In genomic region chr4:7286170-7286569, GRCh38 we compare ENCODE assay signal across 20 cellular contexts.
"Had no signal": no experiment of that assay in that cellular context is flagged by ENCODE, and none has a peak within 500 bp of the region (broad histone marks: within the 10 kb centered on the region; RNA-seq: fewer than 3 reads in every experiment).

No MANE protein-coding gene starts in this region.

- ATAC-seq: activated naive CD8-positive, alpha-beta T cell treated with anti-CD3 and anti-CD28 coated beads, Interleukin-2, amount 50 U/mL, for 24 hours; activated T-cell treated with anti-CD3 and anti-CD28 coated beads, Interleukin-2, amount 50 U/mL, for 4 hours; mucosa of descending colon; naive thymus-derived CD8-positive, alpha-beta T cell; right cardiac atrium; stimulated activated effector memory CD8-positive, alpha-beta T cell treated with anti-CD3 and anti-CD28 coated beads, Interleukin-12 subunit alpha, Interleukin-12 subunit beta, amount 100 ng/mL, for 72 hours had no signal

- H3K36me3 Mint-ChIP-seq: activated naive CD4-positive, alpha-beta T cell treated with anti-CD3 and anti-CD28 coated beads, Interleukin-2, amount 10 ng/mL, durations not matched to agents 7 days and 5 days; immature natural killer cell; naive thymus-derived CD8-positive, alpha-beta T cell; stimulated activated effector memory CD8-positive, alpha-beta T cell treated with anti-CD3 and anti-CD28 coated beads, Interleukin-12 subunit alpha, Interleukin-12 subunit beta, amount 100 ng/mL, for 72 hours had no signal

- H3K36me3 ChIP-seq: prostate gland had no signal

- H3K9me3 Mint-ChIP-seq: activated naive CD4-positive, alpha-beta T cell treated with anti-CD3 and anti-CD28 coated beads, Interleukin-2, amount 10 ng/mL, durations not matched to agents 7 days and 5 days; activated naive CD8-positive, alpha-beta T cell treated with anti-CD3 and anti-CD28 coated beads, Interleukin-2, amount 50 U/mL, for 24 hours; activated T-cell treated with anti-CD3 and anti-CD28 coated beads, Interleukin-2, amount 50 U/mL, for 4 hours; dendritic cell treated with granulocyte-macrophage colony-stimulating factor and Interleukin-4, amounts not matched to agents 40 ng/mL and 50 ng/mL, for 4 days; immature natural killer cell; naive thymus-derived CD8-positive, alpha-beta T cell; stimulated activated effector memory CD8-positive, alpha-beta T cell treated with anti-CD3 and anti-CD28 coated beads, Interleukin-12 subunit alpha, Interleukin-12 subunit beta, amount 100 ng/mL, for 72 hours had no signal

- H3K4me2 ChIP-seq: smooth muscle cell had no signal

- H3K4me1 ChIP-seq: prostate gland had no signal

- H3K4me1 Mint-ChIP-seq: activated naive CD4-positive, alpha-beta T cell treated with anti-CD3 and anti-CD28 coated beads, Interleukin-2, amount 10 ng/mL, durations not matched to agents 7 days and 5 days; activated naive CD8-positive, alpha-beta T cell treated with anti-CD3 and anti-CD28 coated beads, Interleukin-2, amount 50 U/mL, for 24 hours had no signal

- H3K4me3 ChIP-seq: mucosa of descending colon, prostate gland, smooth muscle cell had no signal

- H3K27ac ChIP-seq: prostate gland had no signal

- H3K9me3 ChIP-seq: mucosa of descending colon, prostate gland had no signal

- H3K27ac Mint-ChIP-seq: activated naive CD4-positive, alpha-beta T cell treated with anti-CD3 and anti-CD28 coated beads, Interleukin-2, amount 10 ng/mL, durations not matched to agents 7 days and 5 days; activated naive CD8-positive, alpha-beta T cell treated with anti-CD3 and anti-CD28 coated beads, Interleukin-2, amount 50 U/mL, for 24 hours; dendritic cell treated with granulocyte-macrophage colony-stimulating factor and Interleukin-4, amounts not matched to agents 40 ng/mL and 50 ng/mL, for 4 days; immature natural killer cell; naive thymus-derived CD8-positive, alpha-beta T cell; stimulated activated effector memory CD8-positive, alpha-beta T cell treated with anti-CD3 and anti-CD28 coated beads, Interleukin-12 subunit alpha, Interleukin-12 subunit beta, amount 100 ng/mL, for 72 hours had no signal

- DNase-seq: activated CD4-positive, alpha-beta T cell treated with anti-CD3 and anti-CD28 coated beads, Interleukin-2, amount 50 U/mL, for 1 hour; activated CD8-positive, alpha-beta memory T cell treated with anti-CD3 and anti-CD28 coated beads, Interleukin-2, amount 50 U/mL, for 4 hours; activated effector memory CD4-positive, alpha-beta T cell treated with Interleukin-2 at 50 U/mL for 16 hours; activated naive CD4-positive, alpha-beta T cell treated with anti-CD3 and anti-CD28 coated beads, Interleukin-2, amount 10 ng/mL, durations not matched to agents 7 days and 5 days; activated naive CD8-positive, alpha-beta T cell treated with anti-CD3 and anti-CD28 coated beads, Interleukin-2, amount 50 U/mL, for 24 hours; activated T-cell treated with anti-CD3 and anti-CD28 coated beads, Interleukin-2, amount 50 U/mL, for 4 hours; effector memory CD4-positive, alpha-beta T cell; immature natural killer cell; kidney glomerular epithelial cell; mesenchymal stem cell; mucosa of descending colon; naive thymus-derived CD8-positive, alpha-beta T cell; stimulated activated CD4-positive, alpha-beta T cell treated with anti-CD3 and anti-CD28 coated beads, Interleukin-4, amount 100 ng/mL, for 24 hours; T-helper 1 cell; T1000 had no signal

- H3K4me3 Mint-ChIP-seq: activated naive CD4-positive, alpha-beta T cell treated with anti-CD3 and anti-CD28 coated beads, Interleukin-2, amount 10 ng/mL, durations not matched to agents 7 days and 5 days; activated naive CD8-positive, alpha-beta T cell treated with anti-CD3 and anti-CD28 coated beads, Interleukin-2, amount 50 U/mL, for 24 hours; activated T-cell treated with anti-CD3 and anti-CD28 coated beads, Interleukin-2, amount 50 U/mL, for 4 hours; dendritic cell treated with granulocyte-macrophage colony-stimulating factor and Interleukin-4, amounts not matched to agents 40 ng/mL and 50 ng/mL, for 4 days; immature natural killer cell; naive thymus-derived CD8-positive, alpha-beta T cell; stimulated activated effector memory CD8-positive, alpha-beta T cell treated with anti-CD3 and anti-CD28 coated beads, Interleukin-12 subunit alpha, Interleukin-12 subunit beta, amount 100 ng/mL, for 72 hours had no signal
